In the genomic region with DNA sequence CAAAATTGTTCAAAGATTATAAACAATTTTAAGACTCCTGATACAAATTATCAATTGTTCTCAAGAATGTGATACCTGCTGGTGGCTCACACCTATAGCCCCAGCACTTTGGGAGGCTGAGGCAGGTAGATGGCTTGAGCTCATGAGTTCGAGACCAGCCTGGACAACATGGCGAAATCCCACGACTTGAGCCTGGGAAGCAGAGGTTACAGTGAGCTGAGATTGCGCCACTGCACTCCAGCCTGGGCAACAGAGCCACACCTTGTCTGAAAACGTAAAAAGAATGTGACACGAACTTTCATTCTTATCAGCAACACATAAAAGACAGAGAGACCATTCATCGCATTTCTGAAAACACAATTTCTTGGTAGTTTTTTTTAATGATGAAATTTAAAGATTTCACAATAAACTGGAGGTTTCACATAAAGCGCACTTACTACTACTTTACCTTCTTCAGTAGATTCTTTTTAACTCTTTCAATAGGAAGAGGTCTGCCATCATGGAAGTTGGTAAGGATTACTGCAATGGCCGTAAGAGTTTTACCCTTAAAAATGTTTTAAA, we compare ENCODE assay signal across 31 cellular contexts.
"Had no signal": no experiment of that assay in that cellular context is flagged by ENCODE, and none has a peak within 500 bp of the region (broad histone marks: within the 10 kb centered on the region; RNA-seq: fewer than 3 reads in every experiment).

No MANE protein-coding gene starts in this region.

- H3K4me1 Mint-ChIP-seq: natural killer cell; nephron; neural progenitor cell; stimulated activated memory B cell treated with anti-CD40 and anti-IgM and Interleukin-4, amounts not matched to agents 10 μg/mL and 1 μg/mL and 100 μg/mL, for 72 hours; stimulated activated naive CD8-positive, alpha-beta T cell treated with anti-CD3 and anti-CD28 coated beads, Interleukin-15, amount 100 ng/mL, for 72 hours had no signal

- H3K36me3 ChIP-seq: ovary had no signal

- H3K9me3 ChIP-seq: ovary, psoas muscle, spleen, suprapubic skin, testis, tibial artery, transverse colon, upper lobe of left lung, vagina had no signal

- ATAC-seq: natural killer cell; psoas muscle; right cardiac atrium; sciatic nerve; stimulated activated memory B cell treated with anti-CD40 and anti-IgM and Interleukin-4, amounts not matched to agents 10 μg/mL and 1 μg/mL and 100 μg/mL, for 72 hours; stimulated activated naive CD8-positive, alpha-beta T cell treated with anti-CD3 and anti-CD28 coated beads, Interleukin-15, amount 100 ng/mL, for 72 hours; stimulated activated naive CD8-positive, alpha-beta T cell treated with anti-CD3 and anti-CD28 coated beads, Interleukin-15, Interleukin-2, amounts not matched to agents 100 U/mL and 50 U/mL, for 24 hours had no signal

- DNase-seq: natural killer cell; occipital lobe; ovary; posterior cingulate gyrus; psoas muscle; right cardiac atrium; spleen; stimulated activated CD4-positive, alpha-beta T cell treated with anti-CD3 and anti-CD28 coated beads, Interleukin-12 subunit alpha, Interleukin-12 subunit beta, amount 100 ng/mL, for 4 hours; stimulated activated CD4-positive, alpha-beta T cell treated with anti-CD3 and anti-CD28 coated beads, Interleukin-1b, Interleukin-23, amount 100 ng/mL, for 48 hours; stimulated activated CD4-positive, alpha-beta T cell treated with anti-CD3 and anti-CD28 coated beads, Interleukin-4, amount 100 ng/mL, for 1 hour; stimulated activated CD4-positive, alpha-beta T cell treated with anti-CD3 and anti-CD28 coated beads, Interleukin-4, amount 100 ng/mL, for 4 hours; stimulated activated CD8-positive, alpha-beta memory T cell treated with anti-CD3 and anti-CD28 coated beads, Interleukin-4, amount 100 ng/mL, for 48 hours; stimulated activated naive CD4-positive, alpha-beta T cell; stimulated activated naive CD8-positive, alpha-beta T cell treated with anti-CD3 and anti-CD28 coated beads, Interleukin-15, amount 100 ng/mL, for 72 hours; stimulated activated naive CD8-positive, alpha-beta T cell treated with anti-CD3 and anti-CD28 coated beads, Interleukin-15, Interleukin-2, amounts not matched to agents 100 U/mL and 50 U/mL, for 24 hours; substantia nigra; testis; tibial artery; transverse colon; upper lobe of left lung had no signal

- FAIRE-seq: urothelium cell line had no signal

- H3K4me3 Mint-ChIP-seq: natural killer cell; nephron; neural progenitor cell; stimulated activated memory B cell treated with anti-CD40 and anti-IgM and Interleukin-4, amounts not matched to agents 10 μg/mL and 1 μg/mL and 100 μg/mL, for 72 hours; stimulated activated naive CD8-positive, alpha-beta T cell treated with anti-CD3 and anti-CD28 coated beads, Interleukin-15, amount 100 ng/mL, for 72 hours had no signal

- H3K27me3 ChIP-seq: neural progenitor cell, ovary, spleen, suprapubic skin, testis, tibial artery, transverse colon, upper lobe of left lung, vagina had no signal

- H3K9me3 Mint-ChIP-seq: natural killer cell; nephron; neural progenitor cell; stimulated activated memory B cell treated with anti-CD40 and anti-IgM and Interleukin-4, amounts not matched to agents 10 μg/mL and 1 μg/mL and 100 μg/mL, for 72 hours; stimulated activated naive CD8-positive, alpha-beta T cell treated with anti-CD3 and anti-CD28 coated beads, Interleukin-15, amount 100 ng/mL, for 72 hours had no signal

- H3K36me3 Mint-ChIP-seq: natural killer cell had no signal

- H3K4me1 ChIP-seq: neural progenitor cell, parathyroid adenoma, psoas muscle, suprapubic skin, testis, tibial artery, transverse colon, upper lobe of left lung, vagina had no signal

- H3K4me2 ChIP-seq: neural progenitor cell, smooth muscle cell had no signal

- H3K4me3 ChIP-seq: neural progenitor cell, ovary, psoas muscle, skin epidermis, smooth muscle cell, spleen, suprapubic skin, testis, tibial artery, transverse colon, upper lobe of left lung, vagina had no signal

- H3K27me3 Mint-ChIP-seq: progenitor cell of endocrine pancreas; stimulated activated memory B cell treated with anti-CD40 and anti-IgM and Interleukin-4, amounts not matched to agents 10 μg/mL and 1 μg/mL and 100 μg/mL, for 72 hours; stimulated activated naive CD8-positive, alpha-beta T cell treated with anti-CD3 and anti-CD28 coated beads, Interleukin-15, amount 100 ng/mL, for 72 hours had no signal

- H3K27ac ChIP-seq: neural progenitor cell, ovary, parathyroid adenoma, psoas muscle, skin epidermis, spleen, suprapubic skin, testis, tibial artery, transverse colon, upper lobe of left lung, vagina had no signal

- H3K9ac ChIP-seq: neural progenitor cell, parathyroid adenoma had no signal

- H2AFZ ChIP-seq: neural progenitor cell, parathyroid adenoma had no signal

- H3K27ac Mint-ChIP-seq: natural killer cell; nephron; neural progenitor cell; progenitor cell of endocrine pancreas; stimulated activated memory B cell treated with anti-CD40 and anti-IgM and Interleukin-4, amounts not matched to agents 10 μg/mL and 1 μg/mL and 100 μg/mL, for 72 hours; stimulated activated naive CD8-positive, alpha-beta T cell treated with anti-CD3 and anti-CD28 coated beads, Interleukin-15, amount 100 ng/mL, for 72 hours had no signal

- H3K79me2 ChIP-seq: parathyroid adenoma had no signal
